Comparison of ENCODE assay signal across 18 cellular contexts in the genomic region with DNA sequence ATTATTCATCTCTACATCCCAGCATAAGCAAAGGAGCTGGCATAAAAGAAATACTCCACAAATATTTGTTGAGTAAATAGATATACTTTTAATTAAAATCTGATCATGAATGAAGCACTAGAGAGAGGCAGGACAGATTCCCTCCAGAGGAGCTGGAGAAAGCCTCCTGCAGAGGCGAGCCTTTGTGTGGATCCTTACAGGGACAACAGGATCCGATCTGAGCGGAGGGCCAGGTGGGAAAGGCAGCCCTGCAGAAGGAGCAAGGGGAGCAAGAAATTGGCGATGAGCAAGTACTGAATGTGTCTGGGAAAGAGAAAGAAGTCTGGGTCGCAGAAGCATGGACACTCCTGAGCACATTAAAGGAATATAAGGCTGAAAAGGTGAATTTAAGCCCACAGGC.
"Had no signal": no experiment of that assay in that cellular context is flagged by ENCODE, and none has a peak within 500 bp of the region (broad histone marks: within the 10 kb centered on the region; RNA-seq: fewer than 3 reads in every experiment).

No MANE protein-coding gene starts in this region.

- H3K4me1 Mint-ChIP-seq: activated T-helper 17 cell treated with anti-CD3 and anti-CD28 coated beads, Interleukin-2, amount 50 U/mL, for 72 hours had no signal

- H3K4me1 ChIP-seq: breast epithelium had no signal

- H3K36me3 ChIP-seq: ascending aorta, breast epithelium, gastrocnemius medialis, ovary had no signal

- H3K4me3 Mint-ChIP-seq: activated naive CD4-positive, alpha-beta T cell treated with anti-CD3 and anti-CD28 coated beads for 36 hours; activated naive CD8-positive, alpha-beta T cell treated with anti-CD3 and anti-CD28 coated beads, Interleukin-2, amount 50 U/mL, for 24 hours; activated T-helper 17 cell treated with anti-CD3 and anti-CD28 coated beads, Interleukin-2, amount 50 U/mL, for 72 hours; effector memory CD8-positive, alpha-beta T cell; natural killer cell treated with Interleukin-12 subunit alpha and Interleukin-12 subunit beta and Interleukin-15 and Interleukin-18, amount 100 ng/mL, for 72 hours; T-helper 2 cell treated with Interferon-gamma antibody and Interleukin-4, amounts not matched to agents 5 μg/mL and 100 μg/mL, for 36 hours had no signal

- H3K27ac ChIP-seq: gastrocnemius medialis, ovary had no signal

- H3K9me3 Mint-ChIP-seq: activated naive CD4-positive, alpha-beta T cell treated with anti-CD3 and anti-CD28 coated beads for 36 hours; activated naive CD8-positive, alpha-beta T cell treated with anti-CD3 and anti-CD28 coated beads, Interleukin-2, amount 50 U/mL, for 24 hours; activated T-helper 17 cell treated with anti-CD3 and anti-CD28 coated beads, Interleukin-2, amount 50 U/mL, for 72 hours; effector memory CD8-positive, alpha-beta T cell; natural killer cell treated with Interleukin-12 subunit alpha and Interleukin-12 subunit beta and Interleukin-15 and Interleukin-18, amount 100 ng/mL, for 72 hours; T-helper 2 cell treated with Interferon-gamma antibody and Interleukin-4, amounts not matched to agents 5 μg/mL and 100 μg/mL, for 36 hours had no signal

- H3K27me3 ChIP-seq: ascending aorta, breast epithelium, gastrocnemius medialis, ovary had no signal

- DNase-seq: activated CD4-positive, alpha-beta T cell treated with anti-CD3 and anti-CD28 coated beads for 1 hour; activated CD4-positive, alpha-beta T cell treated with anti-CD3 and anti-CD28 coated beads, Interleukin-2, amount 50 U/mL, for 4 hours; activated naive CD4-positive, alpha-beta T cell treated with anti-CD3 and anti-CD28 coated beads for 36 hours; activated naive CD8-positive, alpha-beta T cell treated with anti-CD3 and anti-CD28 coated beads, Interleukin-2, amount 50 U/mL, for 24 hours; cerebellar nuclear complex; dermis blood vessel endothelial cell; effector memory CD8-positive, alpha-beta T cell; gastrocnemius medialis; mammary epithelial cell; ovary; stimulated activated CD4-positive, alpha-beta T cell treated with anti-CD3 and anti-CD28 coated beads, Interleukin-1b, Interleukin-23, amount 100 ng/mL, for 48 hours; SW 1271 had no signal

- ATAC-seq: activated naive CD8-positive, alpha-beta T cell treated with anti-CD3 and anti-CD28 coated beads, Interleukin-2, amount 50 U/mL, for 24 hours; activated T-helper 17 cell treated with anti-CD3 and anti-CD28 coated beads, Interleukin-2, amount 50 U/mL, for 72 hours; effector memory CD8-positive, alpha-beta T cell; gastrocnemius medialis; left lobe of liver; natural killer cell treated with Interleukin-12 subunit alpha and Interleukin-12 subunit beta and Interleukin-15 and Interleukin-18, amount 100 ng/mL, for 72 hours had no signal

- H3K27ac Mint-ChIP-seq: activated naive CD4-positive, alpha-beta T cell treated with anti-CD3 and anti-CD28 coated beads for 36 hours; activated naive CD8-positive, alpha-beta T cell treated with anti-CD3 and anti-CD28 coated beads, Interleukin-2, amount 50 U/mL, for 24 hours; activated T-helper 17 cell treated with anti-CD3 and anti-CD28 coated beads, Interleukin-2, amount 50 U/mL, for 72 hours; effector memory CD8-positive, alpha-beta T cell; natural killer cell treated with Interleukin-12 subunit alpha and Interleukin-12 subunit beta and Interleukin-15 and Interleukin-18, amount 100 ng/mL, for 72 hours; T-helper 2 cell treated with Interferon-gamma antibody and Interleukin-4, amounts not matched to agents 5 μg/mL and 100 μg/mL, for 36 hours had no signal

- H3K4me3 ChIP-seq: ascending aorta, breast epithelium, gastrocnemius medialis, ovary had no signal

- H3K9me3 ChIP-seq: ascending aorta, breast epithelium, gastrocnemius medialis, ovary had no signal
